ENCODE assay signal across 1 cellular context in genomic region chr2:118291481-118291880, GRCh38.
TF ChIP-seq lines count a peak whose summit lies in the region.

No MANE protein-coding gene starts in this region.

TF ChIP-seq in GM23338, 12 proteins besides CTCF, POLR2A, EP300 and RAD21 (continued from another document):
- TF ChIP-seq ZNF462 (CRISPR knock-in tag; IDR thresholded peaks at IDR 0.05) = no peak
- no peak for TF ChIP-seq REST (IDR thresholded peaks at IDR 0.05; ENCODE audit: unreplicated experiment)
- TF ChIP-seq NANOG (IDR thresholded peaks at IDR 0.05; ENCODE audit: borderline replicate concordance) = no peak
- no peak for TF ChIP-seq CREB1 (CRISPR knock-in tag; IDR thresholded peaks at IDR 0.05; ENCODE audit: low read depth)
- TF ChIP-seq STAT1 (IDR thresholded peaks at IDR 0.05; ENCODE audit: unreplicated experiment) = no peak
